Comparison of ENCODE assay signal across 8 cellular contexts in the genomic region with DNA sequence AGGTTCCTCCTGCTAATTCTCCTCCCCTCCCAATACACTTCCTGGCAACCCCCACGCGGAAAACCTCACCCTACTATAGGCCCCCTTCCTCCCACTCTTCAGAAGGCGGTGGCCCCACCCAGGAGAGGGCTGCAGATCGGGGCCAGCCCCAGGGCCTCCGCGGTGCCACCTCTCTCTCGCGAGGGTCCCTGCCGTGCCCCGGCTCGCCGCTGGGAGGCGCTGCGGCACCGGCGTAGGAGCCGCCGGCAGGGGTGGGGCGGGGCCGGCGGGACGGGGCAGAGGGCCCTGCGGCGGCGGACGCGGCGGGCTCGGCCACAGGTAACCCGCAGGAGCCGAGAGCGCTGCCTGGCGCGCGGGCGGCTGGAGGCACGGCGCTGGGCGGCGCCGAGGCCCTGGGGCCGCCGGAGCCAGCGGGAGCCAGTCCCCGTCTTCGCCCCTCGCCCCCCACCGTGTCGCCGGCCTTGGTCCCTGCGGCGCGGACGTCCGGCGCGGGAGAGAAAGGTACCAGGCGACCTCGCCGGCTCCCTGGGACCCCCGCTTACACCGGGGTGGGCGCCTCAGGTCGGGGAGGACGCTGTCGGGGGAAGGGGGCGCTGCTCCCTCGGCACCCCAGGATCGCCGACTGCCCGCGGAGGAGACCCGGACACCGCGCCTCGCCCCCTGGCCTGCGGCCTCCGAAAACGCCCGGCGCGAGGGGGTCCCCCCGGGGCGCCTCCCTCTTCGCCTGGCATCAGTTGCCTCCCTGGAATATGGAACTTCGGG. TPM values are rescaled to one million over a fixed set of nuclear protein-coding genes. Genes with fewer than 3 reads are reported as not detected.
DNase-seq lines count a peak whose midpoint lies in the region; ATAC-seq and TF ChIP-seq lines count a peak whose summit lies in the region.

Gene ANKRD6, plus strand, starts transcription at position 278 of the 762 bp plus-strand sequence. CDS start 133,825 bp downstream, outside the sequence.

- peak within 1 kb of the TSS; percentile 77 for H3K9ac ChIP-seq in NT2/D1 (ENCODE audit: insufficient read length, low read depth)

- DNase-seq in NT2/D1 (ENCODE audit: low read depth, low spot score) = no peak
- DNase-seq in activated T-cell treated with anti-CD3 and anti-CD28 coated beads for 4 hours = peak; percentile 85
- peak; percentile 45 for DNase-seq in myocyte (ENCODE audit: low read depth)
- peak; percentile 57 to 71 for DNase-seq in stimulated activated CD8-positive, alpha-beta memory T cell treated with anti-CD3 and anti-CD28 coated beads, Interleukin-7, amount 100 ng/mL, for 48 hours (ENCODE audit: extremely low read depth in 1 of 2, low read depth in 1 of 2)

- H3K4me3 ChIP-seq in NT2/D1 (ENCODE audit: insufficient read length, low read depth) = peak within 1 kb of the TSS; percentile 55

- H3K27me3 ChIP-seq in NT2/D1 (ENCODE audit: insufficient read depth, insufficient read length) = peaks cover 30% of the 10 kb centered on the region

- H3K4me1 ChIP-seq in NT2/D1 (ENCODE audit: insufficient read depth, insufficient read length) = no peaks in the 10 kb centered on the region

- no peaks in the 10 kb centered on the region for H3K9me3 ChIP-seq in NT2/D1 (ENCODE audit: insufficient read depth, low read length)

- TF ChIP-seq CTCF in C4-2B (conservative IDR thresholded peaks at IDR 0.05) = peak; percentile 73

- no peaks in the 10 kb centered on the region for H3K36me3 ChIP-seq in NT2/D1 (ENCODE audit: insufficient read depth, insufficient read length, low read length)

- ATAC-seq in GM19324 (IDR thresholded peaks at IDR 0.05; ENCODE audit: low FRiP score, unreplicated experiment) (peak; percentile 93), HG03432 (IDR thresholded peaks at IDR 0.05; ENCODE audit: unreplicated experiment) (peak; percentile 95), esophagus mucosa (peak; percentile 98)

- H3K27ac ChIP-seq in C4-2B = no peak within 1 kb of the TSS

RNA-seq across cellular contexts. Expression of gene ANKRD6, which starts in this region (rescaled TPM):
- 9.9 TPM for total RNA-seq in esophagus mucosa
- total RNA-seq in myocyte = 0.48 and 4.0 TPM in 2 replicates
- polyA plus RNA-seq in myocyte (2012) = 0.21 TPM
